15 cellular contexts compared by ENCODE assay signal in genomic region chr12:52232233-52232915, GRCh38. TPM values are rescaled to one million over a fixed set of nuclear protein-coding genes. Genes with fewer than 3 reads are reported as not detected.
DNase-seq lines count a peak whose midpoint lies in the region; ATAC-seq, FAIRE-seq and TF ChIP-seq lines count a peak whose summit lies in the region.
"Had no signal": no experiment of that assay in that cellular context is flagged by ENCODE, and none has a peak within 500 bp of the region (broad histone marks: within the 10 kb centered on the region; RNA-seq: fewer than 3 reads in every experiment).

No MANE protein-coding gene starts in this region.

- no peak overlapping the region for H3K9ac ChIP-seq in iPS-15b (ENCODE audit: low read depth, low read length)

- in situ Hi-C loops in GM13977 (cut with MboI; ENCODE audit: low pct_unique_long_range_greater_than_20kb, low sequenced_read_pairs, unreplicated experiment): no loop called here

- TF ChIP-seq CTCF in GM13977 (IDR thresholded peaks at IDR 0.05; ENCODE audit: extremely low read depth, insufficient read depth, missing control alignments) (no peak), body of pancreas (IDR thresholded peaks at IDR 0.05) (no peak), sigmoid colon (IDR thresholded peaks at IDR 0.05) (no peak)

- TF ChIP-seq EP300 in sigmoid colon (IDR thresholded peaks at IDR 0.05): no peak

- FAIRE-seq in HTR-8/SVneo (lab: Jason Lieb, UNC): no peak

- H3K9me3 ChIP-seq in body of pancreas: no peaks in the 10 kb centered on the region
- no peaks in the 10 kb centered on the region for H3K9me3 ChIP-seq in iPS-15b (ENCODE audit: control insufficient read depth, insufficient read depth, low read length)
- no peaks in the 10 kb centered on the region for H3K9me3 ChIP-seq in sigmoid colon

- TF ChIP-seq POLR2A in body of pancreas (IDR thresholded peaks at IDR 0.05): no peak
- TF ChIP-seq POLR2A in sigmoid colon (IDR thresholded peaks at IDR 0.05): no peak

- no peaks in the 10 kb centered on the region for H3K36me3 ChIP-seq in body of pancreas (replicated peaks in 1 of 2; ENCODE audit: insufficient read depth in 1 of 2, low read depth in 2 of 2)
- H3K36me3 ChIP-seq in iPS-15b (ENCODE audit: control insufficient read depth, insufficient read depth, low read length): no peaks in the 10 kb centered on the region
- H3K36me3 ChIP-seq in sigmoid colon: no peaks in the 10 kb centered on the region

- H3K27ac ChIP-seq in body of pancreas (peak overlapping the region; percentile 67 to 80 (median 71)), sigmoid colon (peak overlapping the region in 1 of 4 donors; percentile 48)

- intact Hi-C loops in body of pancreas (cut with DNase I) (no loop called here), sigmoid colon (cut with DNase I) (no loop called here)

- ATAC-seq in body of pancreas (no peak), GM19463 (IDR thresholded peaks at IDR 0.05; ENCODE audit: unreplicated experiment) (no peak)
- ATAC-seq: left ventricle myocardium superior had no signal

- H3K4me3 ChIP-seq in body of pancreas (no peak overlapping the region), iPS-15b (ENCODE audit: low read depth, low read length) (peak overlapping the region; percentile 50), sigmoid colon (peak overlapping the region in 1 of 4 donors; percentile 13)

- 82 to 85% methylated on average over 14 to 17 of the region's 17 CpGs for WGBS in body of pancreas, 2 donors
- WGBS in sigmoid colon, 2 donors: 61 to 81% methylated on average over 17 of the region's 17 CpGs

- H3K27me3 ChIP-seq in body of pancreas (no peaks in the 10 kb centered on the region), iPS-15b (ENCODE audit: control insufficient read depth, insufficient read depth, low read length) (peaks cover 38% of the 10 kb centered on the region), sigmoid colon (peaks cover 10 to 33% (median 23%) of the 10 kb centered on the region in 3 donors)

- DNase-seq in GM13977 (ENCODE audit: low spot score) (peak; percentile 15), body of pancreas (peak in 1 of 4 donors; percentile 9), sigmoid colon (peak; percentile 48), NCI-H82 (lab: John Stamatoyannopoulos, UW) (no peak), HTR-8/SVneo (ENCODE audit: insufficient read length, low spot score) (no peak)
- no peak for DNase-seq in activated naive CD4-positive, alpha-beta T cell treated with anti-CD3 and anti-CD28 coated beads, Interleukin-2, amount 50 U/mL, for 16 hours
- DNase-seq: activated CD8-positive, alpha-beta memory T cell treated with anti-CD3 and anti-CD28 coated beads, Interleukin-2, amount 50 U/mL, for 48 hours; anterior cingulate cortex; left ventricle myocardium superior; NCI-H1092 had no signal

- peaks cover 74% of the 10 kb centered on the region for H3K4me1 ChIP-seq in body of pancreas
- H3K4me1 ChIP-seq in iPS-15b (ENCODE audit: control insufficient read depth, insufficient read depth, low read length): peaks cover 14% of the 10 kb centered on the region
- H3K4me1 ChIP-seq in sigmoid colon: peaks cover 0 to 30% (median 18%) of the 10 kb centered on the region in 4 donors

RNA-seq across cellular contexts. Expression of gene KRT7, which starts 0.7 kb away (rescaled TPM):
- total RNA-seq in body of pancreas: 100 to 1,000 TPM in 1 of 2 donors, 10 to 100 TPM in 1; 69.2 to 196 TPM
- 1 to 10 TPM in 1 of 4 donors, under 1 TPM in 1, not detected in 2; 0.27 to 3.2 TPM for total RNA-seq in sigmoid colon
- polyA plus RNA-seq in sigmoid colon: 10 to 100 TPM in 1 of 3 donors, 1 to 10 TPM in 2; 1.2 to 12.0 (median 2.4) TPM
- total RNA-seq: temporal lobe had no signal

RNA-seq across cellular contexts. Expression of gene KRT80, which starts 40.6 kb away (rescaled TPM):
- total RNA-seq in body of pancreas: 10 to 100 TPM; 10.2 to 11.9 TPM
- not detected for total RNA-seq in sigmoid colon
- polyA plus RNA-seq in sigmoid colon: under 1 TPM in 2 of 3 donors, not detected in 1; under 0.01 to 0.34 TPM
- total RNA-seq: left ventricle myocardium superior; T-helper 2 cell treated with Interferon-gamma antibody and Interleukin-4, amounts not matched to agents 100 ng/mL and 5 ng/mL, for 36 hours had no signal

RNA-seq across cellular contexts. Expression of gene KRT86, which starts 42.1 kb away (rescaled TPM):
- total RNA-seq in body of pancreas (1 to 10 TPM; 1.8 to 8.6 TPM), sigmoid colon (not detected)
- under 1 TPM in 2 of 3 donors, not detected in 1; 0.25 to 0.60 TPM for polyA plus RNA-seq in sigmoid colon
- total RNA-seq: left ventricle myocardium superior had no signal

RNA-seq across cellular contexts. Expression of gene KRT81, which starts 59.0 kb away (rescaled TPM):
- not detected for total RNA-seq in body of pancreas
- under 1 TPM in 1 of 4 donors, not detected in 3; 0.14 TPM for total RNA-seq in sigmoid colon
- under 1 TPM in 1 of 3 donors, not detected in 2; 0.17 TPM for polyA plus RNA-seq in sigmoid colon
- total RNA-seq: left ventricle myocardium superior, pulmonary artery endothelial cell, temporal lobe had no signal

Comparison
In these comparisons a context has a peak if more than half of its experiments do, and no peak if none do; other contexts are left out.
1. DNase-seq: peak in GM13977 (single experiment) and sigmoid colon (single experiment); none in NCI-H82 (single experiment), HTR-8/SVneo (single experiment) and activated naive CD4-positive, alpha-beta T cell treated with anti-CD3 and anti-CD28 coated beads, Interleukin-2, amount 50 U/mL, for 16 hours (single experiment).
2. RNA of gene KRT7, which starts 0.7 kb away (total RNA-seq): 69.2 to 196 TPM in body of pancreas; 0.27 to 3.2 TPM in sigmoid colon; every median in the first group is over 10 times any median in the second.
3. RNA of gene KRT80, which starts 40.6 kb away (total RNA-seq): 10.2 to 11.9 TPM in body of pancreas; not detected in sigmoid colon; every median in the first group is over 10 times any median in the second.